Comparison of ENCODE assay signal across 2 cellular contexts in the genomic region with DNA sequence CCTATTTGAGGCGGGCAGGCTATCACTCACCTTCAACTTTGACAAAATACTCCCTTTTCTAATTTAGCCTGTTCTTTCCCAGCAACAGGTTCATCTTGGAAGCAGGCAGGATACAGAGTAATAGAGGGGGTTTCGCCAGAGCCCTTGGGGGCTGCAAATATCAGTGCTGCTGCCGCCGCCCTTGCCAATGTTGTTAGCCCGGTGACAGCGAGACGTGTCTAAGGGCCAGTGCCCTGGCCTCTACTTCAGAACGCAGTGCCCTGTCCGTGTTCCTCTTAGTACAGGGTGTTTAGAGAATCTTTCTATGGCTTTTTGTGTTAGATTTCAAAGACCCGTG.
TF ChIP-seq lines count a peak whose summit lies in the region.

No MANE protein-coding gene starts in this region.

TF ChIP-seq in A549, 52 proteins besides CTCF, POLR2A, EP300 and RAD21 (continued from another document):
- TF ChIP-seq HMGXB4 (CRISPR knock-in tag; IDR thresholded peaks at IDR 0.05; ENCODE audit: borderline replicate concordance) (no peak), SREBF2 (IDR thresholded peaks at IDR 0.05) (no peak), NPAS2 (CRISPR knock-in tag; IDR thresholded peaks at IDR 0.05; ENCODE audit: borderline replicate concordance) (no peak), FOXS1 (CRISPR knock-in tag; IDR thresholded peaks at IDR 0.05) (no peak), TFCP2L1 (CRISPR knock-in tag; IDR thresholded peaks at IDR 0.05) (no peak), REST (IDR thresholded peaks at IDR 0.05) (no peak), HOXB13 (CRISPR knock-in tag; IDR thresholded peaks at IDR 0.05; ENCODE audit: low read depth) (no peak), CBX8 (IDR thresholded peaks at IDR 0.05) (no peak), HDAC2 (IDR thresholded peaks at IDR 0.05) (no peak), FOSL2 (IDR thresholded peaks at IDR 0.05) (no peak), FOSL2 (CRISPR knock-in tag; IDR thresholded peaks at IDR 0.05) (no peak), HOXA7 (CRISPR knock-in tag; IDR thresholded peaks at IDR 0.05) (no peak)
- TF ChIP-seq, protein P1, sequence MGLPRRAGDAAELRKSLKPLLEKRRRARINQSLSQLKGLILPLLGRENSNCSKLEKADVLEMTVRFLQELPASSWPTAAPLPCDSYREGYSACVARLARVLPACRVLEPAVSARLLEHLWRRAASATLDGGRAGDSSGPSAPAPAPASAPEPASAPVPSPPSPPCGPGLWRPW (IDR thresholded peaks at IDR 0.05): no peak
TF ChIP-seq in A549: peak in this region for 0.

TF ChIP-seq in HCT116, 20 proteins besides CTCF, POLR2A, EP300 and RAD21:
- no peak for TF ChIP-seq ZBTB33 (IDR thresholded peaks at IDR 0.05; ENCODE audit: extremely low read depth, insufficient replicate concordance, low read length)
- TF ChIP-seq SIN3A (IDR thresholded peaks at IDR 0.05; ENCODE audit: low read depth): no peak
TF ChIP-seq in HCT116: peak in this region for 0.
